Comparison of ENCODE assay signal across 1 cellular context in the genomic region with DNA sequence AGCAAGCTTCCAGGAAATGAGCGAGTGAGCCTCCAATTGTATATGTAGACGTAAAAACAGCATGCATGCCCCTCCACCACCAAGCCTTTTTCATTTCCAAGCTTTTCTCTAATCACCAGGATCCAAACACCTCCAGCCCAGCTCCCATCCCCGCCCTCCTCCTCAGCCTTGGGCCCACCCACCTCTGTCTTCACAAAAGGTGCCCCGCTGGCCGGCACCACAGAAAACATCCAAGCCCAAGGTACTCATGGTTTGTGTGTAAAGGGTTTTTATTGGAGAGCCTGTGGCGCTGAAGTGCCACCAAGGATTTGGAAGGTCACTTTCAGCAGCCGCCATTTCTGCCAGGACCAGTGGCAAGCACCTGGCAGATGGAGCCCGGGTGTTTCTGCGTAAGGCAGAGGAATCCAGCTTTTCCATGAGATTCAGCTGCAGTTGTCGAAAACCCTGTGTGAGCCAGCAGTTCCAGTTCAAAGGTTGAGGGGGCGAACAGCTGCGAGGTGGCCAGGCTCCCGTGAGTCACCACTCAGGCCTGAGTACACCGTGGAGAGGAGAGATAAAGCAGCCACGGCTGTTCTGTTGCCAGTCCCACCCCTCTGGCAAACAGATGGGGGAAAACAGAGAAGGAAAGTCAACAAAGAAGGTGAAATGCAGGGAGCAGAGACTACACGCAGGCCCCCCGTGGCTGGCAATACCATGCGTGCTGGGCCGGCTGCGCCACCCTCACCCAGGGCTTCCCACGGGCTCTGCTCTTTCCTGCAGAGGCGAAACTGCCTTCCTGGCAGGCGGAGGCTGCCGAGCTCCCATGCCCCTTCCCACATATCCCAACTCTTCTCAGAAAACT.
TF ChIP-seq lines count a peak whose summit lies in the region.

No MANE protein-coding gene starts in this region.

TF ChIP-seq in K562, 482 proteins besides CTCF, POLR2A, EP300 and RAD21 (continued from another document and continues in another):
- TF ChIP-seq ZNF518B (CRISPR knock-in tag; IDR thresholded peaks at IDR 0.05) (no peak), LARP7 (IDR thresholded peaks at IDR 0.05) (no peak), E2F3 (CRISPR knock-in tag; IDR thresholded peaks at IDR 0.05) (no peak), RCOR1 (IDR thresholded peaks at IDR 0.05; ENCODE audit: borderline replicate concordance in 1 of 2, low read depth in 2 of 2, low read length in 2 of 2) (peak in 1 of 2 experiments; percentile 71; a peak in 2 of 4 replicates), TRIM28 (IDR thresholded peaks at IDR 0.05) (no peak), ZNF184 (CRISPR knock-in tag; IDR thresholded peaks at IDR 0.05) (no peak), PTTG1 (tag; IDR thresholded peaks at IDR 0.05; ENCODE audit: low read depth) (no peak), NFE2L1 (tag; IDR thresholded peaks at IDR 0.05; ENCODE audit: borderline replicate concordance, low read depth) (no peak), ZNF224 (CRISPR knock-in tag; IDR thresholded peaks at IDR 0.05) (no peak), ZNF165 (CRISPR knock-in tag; IDR thresholded peaks at IDR 0.05; ENCODE audit: borderline replicate concordance) (no peak), NFRKB (IDR thresholded peaks at IDR 0.05; ENCODE audit: low read depth) (no peak), DIDO1 (tag; IDR thresholded peaks at IDR 0.05; ENCODE audit: low read depth) (no peak), MAFK (IDR thresholded peaks at IDR 0.05; ENCODE audit: low read length) (no peak), CREB3L1 (IDR thresholded peaks at IDR 0.05; ENCODE audit: borderline replicate concordance, low read depth) (no peak), EZH2 (IDR thresholded peaks at IDR 0.05; ENCODE audit: borderline replicate concordance, low read depth, low read length) (no peak), BACH1 (tag; IDR thresholded peaks at IDR 0.05) (no peak), SMAD2 (IDR thresholded peaks at IDR 0.05; ENCODE audit: low read depth, low read length) (no peak), KHSRP (IDR thresholded peaks at IDR 0.05) (no peak), TEAD1 (CRISPR knock-in tag; IDR thresholded peaks at IDR 0.05) (0 out of 4 replicates have a peak, but pooled peaks of 1 of the 2 experiments have one; percentile 11), CHD7 (IDR thresholded peaks at IDR 0.05; ENCODE audit: low read depth, low read length) (no peak), XRCC3 (IDR thresholded peaks at IDR 0.05) (no peak), CBX5 (IDR thresholded peaks at IDR 0.05; ENCODE audit: borderline replicate concordance, low read depth) (no peak), SETDB1 (IDR thresholded peaks at IDR 0.05; ENCODE audit: low read length) (no peak), FOSL1 (tag; conservative IDR thresholded peaks at IDR 0.05) (peak; percentile 98), NR3C1 (CRISPR knock-in tag; IDR thresholded peaks at IDR 0.05) (no peak), ZNF263 (CRISPR knock-in tag; IDR thresholded peaks at IDR 0.05; ENCODE audit: borderline replicate concordance) (no peak), CHD2 (IDR thresholded peaks at IDR 0.05; ENCODE audit: low read depth, low read length) (no peak), ETV6 (IDR thresholded peaks at IDR 0.05; ENCODE audit: borderline replicate concordance in 1 of 2, low read depth in 2 of 2, low read length in 1 of 2) (no peak), ETV6 (CRISPR knock-in tag; IDR thresholded peaks at IDR 0.05; ENCODE audit: borderline replicate concordance) (no peak), ZNF57 (CRISPR knock-in tag; IDR thresholded peaks at IDR 0.05) (no peak), TBP (optimal IDR thresholded peaks at IDR 0.05; ENCODE audit: low read depth, low read length) (no peak), TOE1 (IDR thresholded peaks at IDR 0.05; ENCODE audit: borderline replicate concordance) (0 out of 2 replicates have a peak, but pooled peaks have one; percentile 18), TOE1 (CRISPR knock-in tag; IDR thresholded peaks at IDR 0.05; ENCODE audit: borderline replicate concordance, low read depth) (no peak), PHF8 (IDR thresholded peaks at IDR 0.05; ENCODE audit: borderline replicate concordance, low read length) (no peak), SREBF1 (IDR thresholded peaks at IDR 0.05; ENCODE audit: borderline replicate concordance, low read depth, low read length) (no peak), ZNF311 (CRISPR knock-in tag; IDR thresholded peaks at IDR 0.05) (no peak), CHD1 (IDR thresholded peaks at IDR 0.05; ENCODE audit: low read length) (no peak), ZBED1 (IDR thresholded peaks at IDR 0.05) (peak; percentile 48; the same call in 1 of the 2 replicates), TAF7 (tag; IDR thresholded peaks at IDR 0.05) (no peak), NFIX (CRISPR knock-in tag; IDR thresholded peaks at IDR 0.05; ENCODE audit: low read depth) (no peak), PHTF2 (CRISPR knock-in tag; IDR thresholded peaks at IDR 0.05) (no peak), PYGO2 (tag; IDR thresholded peaks at IDR 0.05) (no peak), ZNF175 (CRISPR knock-in tag; IDR thresholded peaks at IDR 0.05; ENCODE audit: low read depth) (peak; percentile 37; the same call in 1 of the 2 replicates)
- TF ChIP-seq, protein P1, sequence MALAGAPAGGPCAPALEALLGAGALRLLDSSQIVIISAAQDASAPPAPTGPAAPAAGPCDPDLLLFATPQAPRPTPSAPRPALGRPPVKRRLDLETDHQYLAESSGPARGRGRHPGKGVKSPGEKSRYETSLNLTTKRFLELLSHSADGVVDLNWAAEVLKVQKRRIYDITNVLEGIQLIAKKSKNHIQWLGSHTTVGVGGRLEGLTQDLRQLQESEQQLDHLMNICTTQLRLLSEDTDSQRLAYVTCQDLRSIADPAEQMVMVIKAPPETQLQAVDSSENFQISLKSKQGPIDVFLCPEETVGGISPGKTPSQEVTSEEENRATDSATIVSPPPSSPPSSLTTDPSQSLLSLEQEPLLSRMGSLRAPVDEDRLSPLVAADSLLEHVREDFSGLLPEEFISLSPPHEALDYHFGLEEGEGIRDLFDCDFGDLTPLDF (CRISPR knock-in tag; IDR thresholded peaks at IDR 0.05) = no peak
- TF ChIP-seq, protein P2, sequence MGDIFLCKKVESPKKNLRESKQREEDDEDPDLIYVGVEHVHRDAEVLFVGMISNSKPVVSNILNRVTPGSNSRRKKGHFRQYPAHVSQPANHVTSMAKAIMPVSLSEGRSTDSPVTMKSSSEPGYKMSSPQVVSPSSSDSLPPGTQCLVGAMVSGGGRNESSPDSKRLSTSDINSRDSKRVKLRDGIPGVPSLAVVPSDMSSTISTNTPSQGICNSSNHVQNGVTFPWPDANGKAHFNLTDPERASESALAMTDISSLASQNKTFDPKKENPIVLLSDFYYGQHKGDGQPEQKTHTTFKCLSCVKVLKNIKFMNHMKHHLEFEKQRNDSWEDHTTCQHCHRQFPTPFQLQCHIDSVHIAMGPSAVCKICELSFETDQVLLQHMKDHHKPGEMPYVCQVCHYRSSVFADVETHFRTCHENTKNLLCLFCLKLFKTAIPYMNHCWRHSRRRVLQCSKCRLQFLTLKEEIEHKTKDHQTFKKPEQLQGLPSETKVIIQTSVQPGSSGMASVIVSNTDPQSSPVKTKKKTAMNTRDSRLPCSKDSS (IDR thresholded peaks at IDR 0.05; ENCODE audit: low read depth, partially characterized antibody) = no peak
